In the genomic region with DNA sequence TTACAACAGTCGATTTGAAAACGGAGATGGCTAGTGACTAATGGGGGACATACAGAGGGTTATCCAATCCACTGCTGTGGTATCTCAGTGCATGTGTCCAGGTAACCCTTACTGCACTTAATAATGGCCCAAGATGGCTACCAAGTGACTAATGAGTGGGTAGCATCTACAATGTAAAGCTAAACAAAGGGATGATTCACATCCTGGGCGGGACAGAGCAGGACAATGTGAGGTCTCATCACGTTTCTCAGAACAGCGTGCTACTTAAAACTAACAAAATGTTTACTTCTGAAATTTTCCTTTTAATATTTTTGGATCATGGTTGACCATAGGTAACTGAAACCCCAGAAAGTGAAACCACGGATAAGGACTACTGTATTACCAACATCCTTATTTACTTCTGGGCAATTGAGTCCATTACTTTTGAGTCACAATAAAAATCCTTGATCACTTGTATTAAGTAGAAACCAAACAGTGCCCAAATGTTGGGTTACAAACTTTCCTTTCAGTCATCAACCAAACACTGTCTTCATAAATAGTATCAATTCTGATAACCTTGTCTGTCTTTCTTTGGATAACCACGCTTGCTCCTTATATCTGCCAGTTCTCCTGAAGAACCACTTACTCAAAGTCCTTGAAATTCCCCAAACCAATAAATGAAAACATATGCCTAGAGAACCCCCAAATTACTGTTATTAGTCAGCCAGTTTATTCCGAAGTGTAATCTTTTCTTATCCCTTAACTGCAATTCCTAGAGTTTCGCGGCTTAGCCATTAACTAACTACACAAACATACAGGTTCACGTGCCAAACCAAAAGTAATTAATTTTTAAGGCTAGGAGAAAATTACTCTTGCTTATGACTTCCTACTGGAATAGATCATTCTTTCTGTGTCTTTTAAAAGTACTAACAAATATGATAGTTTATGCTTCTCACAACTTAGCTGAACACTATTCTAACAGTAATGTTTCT, we compare ENCODE assay signal across 9 cellular contexts. TPM values are rescaled to one million over a fixed set of nuclear protein-coding genes. Genes with fewer than 3 reads are reported as not detected.
DNase-seq lines count a peak whose midpoint lies in the region; ATAC-seq and TF ChIP-seq lines count a peak whose summit lies in the region.
"Had no signal": no experiment of that assay in that cellular context is flagged by ENCODE, and none has a peak within 500 bp of the region (broad histone marks: within the 10 kb centered on the region; RNA-seq: fewer than 3 reads in every experiment).

No MANE protein-coding gene starts in this region.

- no peak overlapping the region for H3K4me3 Mint-ChIP-seq in natural killer cell treated with Interleukin-12 subunit alpha and Interleukin-12 subunit beta and Interleukin-15 and Interleukin-18, amount 100 ng/mL, for 72 hours

- H3K36me3 ChIP-seq in ascending aorta: peaks cover 35 to 59% of the 10 kb centered on the region in 2 donors

- peaks cover 46% of the 10 kb centered on the region for H3K36me3 Mint-ChIP-seq in natural killer cell treated with Interleukin-12 subunit alpha and Interleukin-12 subunit beta and Interleukin-15 and Interleukin-18, amount 100 ng/mL, for 72 hours

- H3K4me3 ChIP-seq in ascending aorta: no peak overlapping the region

- TF ChIP-seq CTCF in ascending aorta (IDR thresholded peaks at IDR 0.05): no peak

- ATAC-seq in natural killer cell treated with Interleukin-12 subunit alpha and Interleukin-12 subunit beta and Interleukin-15 and Interleukin-18, amount 100 ng/mL, for 72 hours: peak; percentile 61 to 80
- no peak for ATAC-seq in GM21825 (IDR thresholded peaks at IDR 0.05; ENCODE audit: unreplicated experiment)

- no peaks in the 10 kb centered on the region for H3K9me3 ChIP-seq in ascending aorta

- H3K4me1 ChIP-seq in ascending aorta: peaks cover 0 to 2% of the 10 kb centered on the region in 2 donors

- DNase-seq in Daoy (ENCODE audit: low read depth) (peak; percentile 79), NCI-H2227 (lab: John Stamatoyannopoulos, UW; ENCODE audit: unreplicated experiment) (peak; percentile 30), medulla oblongata (ENCODE audit: extremely low spot score) (no peak), NCI-H1048 (lab: John Stamatoyannopoulos, UW) (no peak), ascending aorta (ENCODE audit: low spot score in 2 of 2) (no peak)
- no peak for DNase-seq in natural killer cell treated with Interleukin-12 subunit alpha and Interleukin-12 subunit beta and Interleukin-15 and Interleukin-18, amount 100 ng/mL, for 72 hours (ENCODE audit: low spot score)
- DNase-seq: SHP77 had no signal

- peaks cover 3% of the 10 kb centered on the region for H3K9me3 Mint-ChIP-seq in natural killer cell treated with Interleukin-12 subunit alpha and Interleukin-12 subunit beta and Interleukin-15 and Interleukin-18, amount 100 ng/mL, for 72 hours

- H3K4me1 Mint-ChIP-seq in natural killer cell treated with Interleukin-12 subunit alpha and Interleukin-12 subunit beta and Interleukin-15 and Interleukin-18, amount 100 ng/mL, for 72 hours (ENCODE audit: low read depth in 2 of 2): peaks cover 26 to 30% of the 10 kb centered on the region in 2 donors

- H3K27ac ChIP-seq in cingulate gyrus (ENCODE audit: low read depth, low read length) (peak overlapping the region; percentile 67), ascending aorta (no peak overlapping the region)

- no peaks in the 10 kb centered on the region for H3K27me3 ChIP-seq in ascending aorta

- H3K27ac Mint-ChIP-seq in natural killer cell treated with Interleukin-12 subunit alpha and Interleukin-12 subunit beta and Interleukin-15 and Interleukin-18, amount 100 ng/mL, for 72 hours: peak overlapping the region; percentile 5 to 54

- no peaks in the 10 kb centered on the region for H3K27me3 Mint-ChIP-seq in natural killer cell treated with Interleukin-12 subunit alpha and Interleukin-12 subunit beta and Interleukin-15 and Interleukin-18, amount 100 ng/mL, for 72 hours

- intact Hi-C loops in ascending aorta (cut with DNase I): no loop called here

RNA-seq across cellular contexts. Expression of a gene that starts 59.7 kb away (rescaled TPM):
- total RNA-seq in Daoy (2014; rRNA removed; shearing (Covaris generic)): 20.2 and 29.9 TPM in 2 replicates
- total RNA-seq in natural killer cell treated with Interleukin-12 subunit alpha and Interleukin-12 subunit beta and Interleukin-15 and Interleukin-18, amount 100 ng/mL, for 72 hours: 100 to 1,000 TPM; 110 to 200 TPM
- 26.0 TPM for total RNA-seq in ascending aorta

Comparison
In these comparisons a context has a peak if more than half of its experiments do, and no peak if none do; other contexts are left out.
1. DNase-seq: peak in Daoy (single experiment) and NCI-H2227 (single experiment); none in natural killer cell treated with Interleukin-12 subunit alpha and Interleukin-12 subunit beta and Interleukin-15 and Interleukin-18, amount 100 ng/mL, for 72 hours (single experiment), medulla oblongata (single experiment), NCI-H1048 (single experiment) and ascending aorta (0 of 2).